1 cellular context compared by ENCODE assay signal in genomic region chr3:197297476-197298340, GRCh38.
TF ChIP-seq lines count a peak whose summit lies in the region.

No MANE protein-coding gene starts in this region.

TF ChIP-seq in HCT116, 20 proteins besides CTCF, POLR2A, EP300 and RAD21 (continued from another document):
- no peak for TF ChIP-seq REST (IDR thresholded peaks at IDR 0.05; ENCODE audit: low read depth)
- no peak for TF ChIP-seq SP1 (IDR thresholded peaks at IDR 0.05; ENCODE audit: low read depth)
- TF ChIP-seq SRF (IDR thresholded peaks at IDR 0.05; ENCODE audit: low read depth) = no peak
- TF ChIP-seq JUND (IDR thresholded peaks at IDR 0.05) = no peak
- no peak for TF ChIP-seq CBX3 (IDR thresholded peaks at IDR 0.05; ENCODE audit: low read depth)
- TF ChIP-seq EZH2phosphoT487 (IDR thresholded peaks at IDR 0.05; ENCODE audit: borderline replicate concordance) = no peak
- TF ChIP-seq FOSL1 (IDR thresholded peaks at IDR 0.05; ENCODE audit: low read depth) = no peak
- peak; percentile 60; the same call in 1 of the 2 replicates for TF ChIP-seq ZFX (IDR thresholded peaks at IDR 0.05)
- no peak for TF ChIP-seq ZNF274 (IDR thresholded peaks at IDR 0.05; ENCODE audit: low read depth, low read length)
- TF ChIP-seq YY1 (IDR thresholded peaks at IDR 0.05; ENCODE audit: extremely low read depth, insufficient replicate concordance, low read depth, low read length) = peak; percentile 95
- no peak for TF ChIP-seq EZH2 (IDR thresholded peaks at IDR 0.05)
- no peak for TF ChIP-seq ELF1 (IDR thresholded peaks at IDR 0.05; ENCODE audit: borderline replicate concordance, low read depth)
- no peak for TF ChIP-seq TCF7L2 (IDR thresholded peaks at IDR 0.05; ENCODE audit: borderline replicate concordance, extremely low read depth, insufficient read depth, insufficient read length)
